ENCODE assay signal across 8 cellular contexts in the genomic region with DNA sequence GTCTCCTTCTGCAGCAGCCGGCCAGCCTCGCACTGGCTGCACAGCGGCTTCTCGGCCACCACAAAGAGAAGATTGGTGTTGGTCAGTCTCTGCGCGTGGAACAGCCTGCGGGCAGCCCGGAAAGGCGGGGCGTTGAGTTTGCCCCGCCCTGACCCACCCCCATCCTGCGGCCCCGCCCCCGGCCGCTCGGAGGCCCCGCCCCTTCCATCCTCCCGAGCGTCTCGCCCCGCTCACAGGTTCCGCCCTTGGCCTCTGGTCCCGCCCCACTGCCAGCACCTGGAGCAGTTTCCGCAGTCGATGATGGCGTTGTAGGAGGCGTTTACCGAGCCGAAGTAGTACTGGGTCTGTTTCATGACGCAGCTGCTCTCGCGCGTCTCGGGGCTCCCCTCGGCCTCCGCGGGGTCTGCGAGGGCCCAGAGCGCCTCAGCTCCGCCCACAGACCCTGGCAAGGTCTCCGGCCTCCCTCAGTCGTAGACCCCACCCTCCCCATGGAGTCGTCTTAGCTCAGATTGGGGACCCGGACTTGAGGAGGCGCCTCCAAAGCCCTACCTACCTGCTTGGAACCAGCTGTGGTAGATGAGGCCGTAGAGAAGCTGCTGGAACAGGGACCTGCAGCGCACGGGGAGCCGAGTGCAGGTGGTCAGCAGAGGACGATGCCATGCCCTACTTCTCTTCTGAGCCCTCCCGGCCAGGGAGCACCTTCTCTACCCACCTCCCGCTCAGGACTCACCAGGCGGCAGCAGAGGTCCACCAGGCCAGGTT. TPM values are rescaled to one million over a fixed set of nuclear protein-coding genes. Genes with fewer than 3 reads are reported as not detected.
A peak's percentile ranks its signal among the peaks of the same experiment; 100 is the strongest.
DNase-seq lines count a peak whose midpoint lies in the region; ATAC-seq and TF ChIP-seq lines count a peak whose summit lies in the region.

No MANE protein-coding gene starts in this region.

- TF ChIP-seq CTCF in GM23338 (conservative IDR thresholded peaks at IDR 0.05; ENCODE audit: low read depth in 2 of 2) (peak; percentile 17 to 60; a peak in 2 of 4 replicates), MM.1S (IDR thresholded peaks at IDR 0.05; ENCODE audit: low read length) (peak; percentile 37)

- 0 out of 2 replicates have a peak overlapping the region, but pooled peaks have one; percentile 40 for H3K27ac Mint-ChIP-seq in GM23338

- 0 out of 2 replicates have a peak, but pooled peaks cover 5% of the 10 kb centered on the region for H3F3A ChIP-seq in GM23338 (replicated peaks; ENCODE audit: low read depth)
- H3F3A ChIP-seq in MM.1S (ENCODE audit: insufficient read depth, low read length): no peaks in the 10 kb centered on the region

- H3K36me3 ChIP-seq in ES-I3 (ENCODE audit: insufficient read depth, low read length) (no peaks in the 10 kb centered on the region), GM23338 (ENCODE audit: insufficient read depth) (no peaks in the 10 kb centered on the region), MM.1S (replicated peaks; ENCODE audit: insufficient read depth, low read length) (no peaks in the 10 kb centered on the region)

- peak overlapping the region; percentile 86 for H2AFZ ChIP-seq in GM23338
- H2AFZ ChIP-seq in MM.1S (ENCODE audit: low read length): peak overlapping the region; percentile 95

- H3K27ac ChIP-seq in GM23338 (ENCODE audit: low read depth): no peak overlapping the region
- peak overlapping the region; percentile 27; the same call in 1 of the 2 replicates for H3K27ac ChIP-seq in MM.1S (ENCODE audit: low read length)

- H3K9me3 ChIP-seq in ES-I3 (ENCODE audit: control insufficient read depth, insufficient read depth, low read length) (no peaks in the 10 kb centered on the region), MM.1S (replicated peaks; ENCODE audit: insufficient read depth, low read length) (no peaks in the 10 kb centered on the region)

- H3K27me3 ChIP-seq in GM23338 (ENCODE audit: insufficient read depth) (peaks cover 11% of the 10 kb centered on the region; the same call in 1 of the 2 replicates), MM.1S (replicated peaks; ENCODE audit: insufficient read depth, low read length) (peaks cover 30% of the 10 kb centered on the region)

- peak overlapping the region; percentile 77 for H3K4me3 Mint-ChIP-seq in GM23338

- peaks cover 3% of the 10 kb centered on the region; the same call in 1 of the 2 replicates for H3K4me1 ChIP-seq in ES-I3 (ENCODE audit: insufficient read depth, low read length)
- no peaks in the 10 kb centered on the region for H3K4me1 ChIP-seq in GM23338 (ENCODE audit: insufficient read depth)
- no peaks in the 10 kb centered on the region for H3K4me1 ChIP-seq in MM.1S (ENCODE audit: low read length)

- H3K9ac ChIP-seq in ES-I3 (ENCODE audit: low read depth, low read length): peak overlapping the region; percentile 75
- H3K9ac ChIP-seq in MM.1S (ENCODE audit: low read length): peak overlapping the region; percentile 73

- H3K4me2 ChIP-seq in GM23338 (peak overlapping the region; percentile 95), MM.1S (ENCODE audit: low read depth, low read length) (peak overlapping the region; percentile 96)

- H3K79me2 ChIP-seq in GM23338 (replicated peaks; ENCODE audit: insufficient read depth): no peaks in the 10 kb centered on the region
- no peaks in the 10 kb centered on the region for H3K79me2 ChIP-seq in MM.1S (ENCODE audit: low read length)

- no peaks in the 10 kb centered on the region for H3K9me2 ChIP-seq in GM23338 (ENCODE audit: insufficient read depth)
- H3K9me2 ChIP-seq in MM.1S (replicated peaks; ENCODE audit: insufficient read depth, low read length): no peaks in the 10 kb centered on the region

- no peaks in the 10 kb centered on the region for H4K20me1 ChIP-seq in GM23338 (replicated peaks; ENCODE audit: insufficient read depth)
- no peaks in the 10 kb centered on the region for H4K20me1 ChIP-seq in MM.1S (ENCODE audit: insufficient read depth, low read length)

- peak; percentile 97 for DNase-seq in GM23338 (ENCODE audit: low spot score)
- DNase-seq in MM.1S: peak; percentile 94
- peak; percentile 93 for DNase-seq in central memory CD4-positive, alpha-beta T cell
- peak; percentile 89 for DNase-seq in kidney tubule cell (ENCODE audit: low spot score)
- peak; percentile 95 for DNase-seq in stimulated activated CD4-positive, alpha-beta T cell treated with anti-CD3 and anti-CD28 coated beads, Interleukin-1b, Interleukin-23, amount 100 ng/mL, for 48 hours
- no peak for DNase-seq in Kasumi-1 (lab: John Stamatoyannopoulos, UW)

- peak; percentile 86 for ATAC-seq in GM23338
- ATAC-seq in activated CD4-positive, CD25-positive, alpha-beta regulatory T cell treated with anti-CD3 and anti-CD28 coated beads, Interleukin-2, amount 50 U/mL, for 24 hours: peak; percentile 97 to 98

- no peaks in the 10 kb centered on the region for H3K36me3 Mint-ChIP-seq in GM23338 (ENCODE audit: low read depth)

- H3K4me3 ChIP-seq in GM23338: peak overlapping the region; percentile 78
- H3K4me3 ChIP-seq in MM.1S (ENCODE audit: low read length): peak overlapping the region; percentile 77

- H3K27me3 Mint-ChIP-seq in GM23338 (ENCODE audit: insufficient read depth, low read depth, poor library complexity): peaks cover 16% of the 10 kb centered on the region

- H3K4me1 Mint-ChIP-seq in GM23338: peaks cover 4% of the 10 kb centered on the region; the same call in 1 of the 3 replicates

- H3K9me3 Mint-ChIP-seq in GM23338: no peaks in the 10 kb centered on the region; the same call in 2 of the 3 replicates

TF ChIP-seq in GM23338, 12 proteins besides CTCF, POLR2A, EP300 and RAD21:
- peak; percentile 66 for TF ChIP-seq CREB1 (CRISPR knock-in tag; IDR thresholded peaks at IDR 0.05; ENCODE audit: low read depth)
- TF ChIP-seq POLR2AphosphoS5 (IDR thresholded peaks at IDR 0.05; ENCODE audit: low read depth): peak; percentile 53; the same call in 1 of the 2 replicates
- TF ChIP-seq EZH2 (IDR thresholded peaks at IDR 0.05; ENCODE audit: low read depth, unreplicated experiment): no peak

RNA-seq across cellular contexts. Expression of a gene that starts 5.9 kb away (rescaled TPM):
- total RNA-seq in GM23338 (2014; rRNA removed; shearing (Covaris generic)): 41.9 and 49.2 TPM in 2 replicates
- 17.8 and 19.3 TPM in 2 replicates for polyA plus RNA-seq in GM23338 (2016; fragmentation: Nextera tagmentation; extraction: Ambion mirVana)

RNA-seq across cellular contexts. Expression of a gene that starts 14.6 kb away (rescaled TPM):
- 11.5 and 18.2 TPM in 2 replicates for total RNA-seq in GM23338 (2014; rRNA removed; shearing (Covaris generic))
- 10.0 and 10.1 TPM in 2 replicates for polyA plus RNA-seq in GM23338 (2016; fragmentation: Nextera tagmentation; extraction: Ambion mirVana)

RNA-seq across cellular contexts. Expression of a gene that starts 14.7 kb away (rescaled TPM):
- 22.3 and 35.6 TPM in 2 replicates for total RNA-seq in GM23338 (2014; rRNA removed; shearing (Covaris generic))
- polyA plus RNA-seq in GM23338 (2016; fragmentation: Nextera tagmentation; extraction: Ambion mirVana): 27.7 and 31.7 TPM in 2 replicates

RNA-seq across cellular contexts. Expression of a gene that starts 19.7 kb away (rescaled TPM):
- total RNA-seq in GM23338 (2014; rRNA removed; shearing (Covaris generic)): 0.31 TPM in 2 replicates
- 0.24 and 0.29 TPM in 2 replicates for polyA plus RNA-seq in GM23338 (2016; fragmentation: Nextera tagmentation; extraction: Ambion mirVana)

RNA-seq across cellular contexts. Expression of a gene that starts 24.6 kb away (rescaled TPM):
- 12.8 and 15.7 TPM in 2 replicates for total RNA-seq in GM23338 (2014; rRNA removed; shearing (Covaris generic))
- 9.6 TPM in 2 replicates for polyA plus RNA-seq in GM23338 (2016; fragmentation: Nextera tagmentation; extraction: Ambion mirVana)

Comparison
In these comparisons a context has a peak if more than half of its experiments do, and no peak if none do; other contexts are left out.
1. DNase-seq: peak in GM23338 (single experiment), MM.1S (single experiment), central memory CD4-positive, alpha-beta T cell (single experiment), kidney tubule cell (single experiment) and stimulated activated CD4-positive, alpha-beta T cell treated with anti-CD3 and anti-CD28 coated beads, Interleukin-1b, Interleukin-23, amount 100 ng/mL, for 48 hours (single experiment); none in Kasumi-1 (0 of 2).